Comparison of ENCODE assay signal across 31 cellular contexts in genomic region chr1:147053269-147053668, GRCh38.
"Had no signal": no experiment of that assay in that cellular context is flagged by ENCODE, and none has a peak within 500 bp of the region (broad histone marks: within the 10 kb centered on the region; RNA-seq: fewer than 3 reads in every experiment).

No MANE protein-coding gene starts in this region.

- H3K27me3 ChIP-seq: ascending aorta, cardiac muscle cell, SJCRH30 had no signal

- H3K4me3 Mint-ChIP-seq: activated CD4-positive, alpha-beta T cell treated with anti-CD3 and anti-CD28 coated beads for 36 hours; activated CD4-positive, alpha-beta T cell treated with anti-CD3 and anti-CD28 coated beads, Interleukin-2, amount 10 ng/mL, durations not matched to agents 7 days and 5 days; activated CD8-positive, alpha-beta T cell treated with anti-CD3 and anti-CD28 coated beads, Interleukin-2, amount 10 ng/mL, durations not matched to agents 7 days and 5 days; activated naive CD4-positive, alpha-beta T cell treated with anti-CD3 and anti-CD28 coated beads, Interleukin-2, amount 50 U/mL, for 24 hours; activated naive CD8-positive, alpha-beta T cell treated with anti-CD3 and anti-CD28 coated beads, Interleukin-2, amount 10 ng/mL, durations not matched to agents 7 days and 5 days; activated T-cell treated with anti-CD3 and anti-CD28 coated beads, Interleukin-2, amount 50 U/mL, for 24 hours; central memory CD8-positive, alpha-beta T cell; T-helper 1 cell treated with Interleukin-12 subunit alpha and Interleukin-12 subunit beta and Interleukin-4 antibody, amounts not matched to agents 30 μg/mL and 1 μg/mL, for 36 hours; T-helper 2 cell treated with Interferon-gamma antibody and Interleukin-4, amounts not matched to agents 5 μg/mL and 100 μg/mL, for 36 hours had no signal

- H3K9me3 ChIP-seq: SJCRH30 had no signal

- H3K9me3 Mint-ChIP-seq: activated CD4-positive, alpha-beta T cell treated with anti-CD3 and anti-CD28 coated beads, Interleukin-2, amount 10 ng/mL, durations not matched to agents 7 days and 5 days; activated naive CD4-positive, alpha-beta T cell treated with anti-CD3 and anti-CD28 coated beads, Interleukin-2, amount 50 U/mL, for 24 hours; activated T-helper 2 cell treated with anti-CD3 and anti-CD28 coated beads, Interferon-gamma antibody, Interleukin-2, Interleukin-4, amounts not matched to agents 10 μg/mL and 5 μg/mL and 100 μg/mL, durations not matched to agents 14 hours and 24 hours and 36 hours; T-helper 2 cell treated with Interferon-gamma antibody and Interleukin-4, amounts not matched to agents 5 μg/mL and 100 μg/mL, for 36 hours had no signal

- H3K27ac ChIP-seq: ascending aorta, cardiac muscle cell, SJCRH30, SK-N-MC had no signal

- H3K4me3 ChIP-seq: ascending aorta, cardiac muscle cell, SJCRH30, SK-N-MC had no signal

- H3K27me3 Mint-ChIP-seq: central memory CD8-positive, alpha-beta T cell had no signal

- H3K27ac Mint-ChIP-seq: activated CD4-positive, alpha-beta T cell treated with anti-CD3 and anti-CD28 coated beads for 36 hours; activated CD4-positive, alpha-beta T cell treated with anti-CD3 and anti-CD28 coated beads, Interleukin-2, amount 10 ng/mL, durations not matched to agents 7 days and 5 days; activated CD8-positive, alpha-beta T cell treated with anti-CD3 and anti-CD28 coated beads, Interleukin-2, amount 10 ng/mL, durations not matched to agents 7 days and 5 days; activated naive CD4-positive, alpha-beta T cell treated with anti-CD3 and anti-CD28 coated beads, Interleukin-2, amount 50 U/mL, for 24 hours; activated naive CD8-positive, alpha-beta T cell treated with anti-CD3 and anti-CD28 coated beads, Interleukin-2, amount 10 ng/mL, durations not matched to agents 7 days and 5 days; activated T-cell treated with anti-CD3 and anti-CD28 coated beads, Interleukin-2, amount 50 U/mL, for 24 hours; activated T-helper 2 cell treated with anti-CD3 and anti-CD28 coated beads, Interferon-gamma antibody, Interleukin-2, Interleukin-4, amounts not matched to agents 10 μg/mL and 5 μg/mL and 100 μg/mL, durations not matched to agents 14 hours and 24 hours and 36 hours; T-helper 1 cell treated with Interleukin-12 subunit alpha and Interleukin-12 subunit beta and Interleukin-4 antibody, amounts not matched to agents 30 μg/mL and 1 μg/mL, for 36 hours; T-helper 2 cell treated with Interferon-gamma antibody and Interleukin-4, amounts not matched to agents 5 μg/mL and 100 μg/mL, for 36 hours had no signal

- H3K36me3 Mint-ChIP-seq: activated naive CD4-positive, alpha-beta T cell treated with anti-CD3 and anti-CD28 coated beads, Interleukin-2, amount 50 U/mL, for 24 hours; activated naive CD8-positive, alpha-beta T cell treated with anti-CD3 and anti-CD28 coated beads, Interleukin-2, amount 10 ng/mL, durations not matched to agents 7 days and 5 days had no signal

- DNase-seq: activated CD4-positive, alpha-beta T cell treated with anti-CD3 and anti-CD28 coated beads for 36 hours; activated CD4-positive, alpha-beta T cell treated with anti-CD3 and anti-CD28 coated beads, Interleukin-2, amount 10 ng/mL, durations not matched to agents 7 days and 5 days; activated CD4-positive, alpha-beta T cell treated with anti-CD3 and anti-CD28 coated beads, Interleukin-2, amount 50 U/mL, for 48 hours; activated CD8-positive, alpha-beta T cell treated with anti-CD3 and anti-CD28 coated beads, Interleukin-2, amount 10 ng/mL, durations not matched to agents 7 days and 5 days; activated gamma-delta T cell; activated naive CD4-positive, alpha-beta T cell treated with Interleukin-2 at 50 U/mL for 16 hours; activated naive CD8-positive, alpha-beta T cell treated with anti-CD3 and anti-CD28 coated beads, Interleukin-2, amount 10 ng/mL, durations not matched to agents 7 days and 5 days; activated T-cell treated with anti-CD3 and anti-CD28 coated beads, Interleukin-2, amount 50 U/mL, for 24 hours; amygdala; MM.1S; MV-4-11; NCI-H1092; NCI-H1436 treated with DMSO at 0.1 percent for 48 hours; NCI-H1694 treated with DMSO at 0.1 percent for 48 hours; NCI-H2029; NCI-H510A; NCI-H526; NCI-H748 treated with DMSO at 0.1 percent for 48 hours; NK-92 treated with Interleukin-12 subunit alpha and Interleukin-12 subunit beta, amount 100 ng/mL, for 24 hours; SHP77; SJCRH30 had no signal

- H3K4me1 ChIP-seq: ascending aorta, SJCRH30 had no signal

- H3K36me3 ChIP-seq: ascending aorta, cardiac muscle cell, SJCRH30 had no signal

- ATAC-seq: activated CD4-positive, alpha-beta T cell treated with anti-CD3 and anti-CD28 coated beads for 36 hours; activated CD4-positive, CD25-positive, alpha-beta regulatory T cell treated with anti-CD3 and anti-CD28 coated beads, Interleukin-2, amount 50 U/mL, for 24 hours; activated CD8-positive, alpha-beta T cell treated with anti-CD3 and anti-CD28 coated beads, Interleukin-2, amount 10 ng/mL, durations not matched to agents 7 days and 5 days; Panc1 had no signal

- H3K4me1 Mint-ChIP-seq: activated naive CD4-positive, alpha-beta T cell treated with anti-CD3 and anti-CD28 coated beads, Interleukin-2, amount 50 U/mL, for 24 hours; central memory CD8-positive, alpha-beta T cell had no signal
